Comparison of ENCODE assay signal across 2 cellular contexts in the genomic region with DNA sequence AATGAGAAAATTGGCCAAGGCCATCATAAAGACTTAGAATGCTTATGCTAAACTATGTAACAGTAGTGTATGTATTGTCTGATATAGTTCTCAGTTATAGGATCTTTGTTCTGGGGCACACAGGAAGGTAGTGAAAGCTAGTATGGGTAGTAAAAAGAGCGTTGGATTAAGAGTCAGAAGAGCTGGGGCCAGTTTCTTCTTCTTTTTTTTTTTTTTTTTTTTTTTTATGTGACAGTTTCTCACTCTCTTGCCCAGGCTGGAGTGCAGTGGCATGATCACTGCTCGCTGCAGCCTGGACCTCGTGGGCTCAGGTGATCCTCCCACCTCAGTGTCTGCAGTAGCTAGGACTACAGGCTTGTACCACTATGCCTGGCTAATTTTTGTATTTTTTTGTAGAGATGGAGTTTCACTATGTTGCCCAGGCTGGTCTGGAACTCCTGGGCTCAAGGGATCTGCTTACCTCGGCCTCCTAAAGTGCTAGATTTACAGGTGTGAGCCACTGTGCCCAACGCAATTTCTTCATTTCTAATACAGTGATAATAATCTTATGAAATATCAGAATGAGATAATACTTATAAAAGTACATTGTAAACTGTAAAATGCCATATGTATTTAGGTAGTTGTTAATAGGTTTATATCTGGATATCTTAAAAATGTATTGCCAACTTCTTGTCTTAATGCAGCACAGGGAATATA.
A peak's percentile ranks its signal among the peaks of the same experiment; 100 is the strongest.
TF ChIP-seq lines count a peak whose summit lies in the region.

No MANE protein-coding gene starts in this region.

TF ChIP-seq in IMR-90, 13 proteins besides CTCF, POLR2A, EP300 and RAD21:
- TF ChIP-seq SMC3 (IDR thresholded peaks at IDR 0.05; ENCODE audit: low read depth, low read length) = no peak
- no peak for TF ChIP-seq CEBPB (IDR thresholded peaks at IDR 0.05; ENCODE audit: low read depth, low read length)
- TF ChIP-seq RFX5 (IDR thresholded peaks at IDR 0.05; ENCODE audit: low read depth, low read length) = no peak

TF ChIP-seq in K562, 482 proteins besides CTCF, POLR2A, EP300 and RAD21:
- TF ChIP-seq SMARCA4 (IDR thresholded peaks at IDR 0.05) (no peak), POLR2G (IDR thresholded peaks at IDR 0.05; ENCODE audit: low read depth, low read length) (no peak), KDM5B (IDR thresholded peaks at IDR 0.05; ENCODE audit: insufficient replicate concordance, low read depth, low read length) (no peak), SAFB (IDR thresholded peaks at IDR 0.05; ENCODE audit: borderline replicate concordance, low read depth, low read length) (no peak), RBFOX2 (IDR thresholded peaks at IDR 0.05; ENCODE audit: low read depth, low read length) (0 out of 2 replicates have a peak, but pooled peaks have one; percentile 15), ZNF436 (CRISPR knock-in tag; IDR thresholded peaks at IDR 0.05) (no peak)
- TF ChIP-seq, protein P1, sequence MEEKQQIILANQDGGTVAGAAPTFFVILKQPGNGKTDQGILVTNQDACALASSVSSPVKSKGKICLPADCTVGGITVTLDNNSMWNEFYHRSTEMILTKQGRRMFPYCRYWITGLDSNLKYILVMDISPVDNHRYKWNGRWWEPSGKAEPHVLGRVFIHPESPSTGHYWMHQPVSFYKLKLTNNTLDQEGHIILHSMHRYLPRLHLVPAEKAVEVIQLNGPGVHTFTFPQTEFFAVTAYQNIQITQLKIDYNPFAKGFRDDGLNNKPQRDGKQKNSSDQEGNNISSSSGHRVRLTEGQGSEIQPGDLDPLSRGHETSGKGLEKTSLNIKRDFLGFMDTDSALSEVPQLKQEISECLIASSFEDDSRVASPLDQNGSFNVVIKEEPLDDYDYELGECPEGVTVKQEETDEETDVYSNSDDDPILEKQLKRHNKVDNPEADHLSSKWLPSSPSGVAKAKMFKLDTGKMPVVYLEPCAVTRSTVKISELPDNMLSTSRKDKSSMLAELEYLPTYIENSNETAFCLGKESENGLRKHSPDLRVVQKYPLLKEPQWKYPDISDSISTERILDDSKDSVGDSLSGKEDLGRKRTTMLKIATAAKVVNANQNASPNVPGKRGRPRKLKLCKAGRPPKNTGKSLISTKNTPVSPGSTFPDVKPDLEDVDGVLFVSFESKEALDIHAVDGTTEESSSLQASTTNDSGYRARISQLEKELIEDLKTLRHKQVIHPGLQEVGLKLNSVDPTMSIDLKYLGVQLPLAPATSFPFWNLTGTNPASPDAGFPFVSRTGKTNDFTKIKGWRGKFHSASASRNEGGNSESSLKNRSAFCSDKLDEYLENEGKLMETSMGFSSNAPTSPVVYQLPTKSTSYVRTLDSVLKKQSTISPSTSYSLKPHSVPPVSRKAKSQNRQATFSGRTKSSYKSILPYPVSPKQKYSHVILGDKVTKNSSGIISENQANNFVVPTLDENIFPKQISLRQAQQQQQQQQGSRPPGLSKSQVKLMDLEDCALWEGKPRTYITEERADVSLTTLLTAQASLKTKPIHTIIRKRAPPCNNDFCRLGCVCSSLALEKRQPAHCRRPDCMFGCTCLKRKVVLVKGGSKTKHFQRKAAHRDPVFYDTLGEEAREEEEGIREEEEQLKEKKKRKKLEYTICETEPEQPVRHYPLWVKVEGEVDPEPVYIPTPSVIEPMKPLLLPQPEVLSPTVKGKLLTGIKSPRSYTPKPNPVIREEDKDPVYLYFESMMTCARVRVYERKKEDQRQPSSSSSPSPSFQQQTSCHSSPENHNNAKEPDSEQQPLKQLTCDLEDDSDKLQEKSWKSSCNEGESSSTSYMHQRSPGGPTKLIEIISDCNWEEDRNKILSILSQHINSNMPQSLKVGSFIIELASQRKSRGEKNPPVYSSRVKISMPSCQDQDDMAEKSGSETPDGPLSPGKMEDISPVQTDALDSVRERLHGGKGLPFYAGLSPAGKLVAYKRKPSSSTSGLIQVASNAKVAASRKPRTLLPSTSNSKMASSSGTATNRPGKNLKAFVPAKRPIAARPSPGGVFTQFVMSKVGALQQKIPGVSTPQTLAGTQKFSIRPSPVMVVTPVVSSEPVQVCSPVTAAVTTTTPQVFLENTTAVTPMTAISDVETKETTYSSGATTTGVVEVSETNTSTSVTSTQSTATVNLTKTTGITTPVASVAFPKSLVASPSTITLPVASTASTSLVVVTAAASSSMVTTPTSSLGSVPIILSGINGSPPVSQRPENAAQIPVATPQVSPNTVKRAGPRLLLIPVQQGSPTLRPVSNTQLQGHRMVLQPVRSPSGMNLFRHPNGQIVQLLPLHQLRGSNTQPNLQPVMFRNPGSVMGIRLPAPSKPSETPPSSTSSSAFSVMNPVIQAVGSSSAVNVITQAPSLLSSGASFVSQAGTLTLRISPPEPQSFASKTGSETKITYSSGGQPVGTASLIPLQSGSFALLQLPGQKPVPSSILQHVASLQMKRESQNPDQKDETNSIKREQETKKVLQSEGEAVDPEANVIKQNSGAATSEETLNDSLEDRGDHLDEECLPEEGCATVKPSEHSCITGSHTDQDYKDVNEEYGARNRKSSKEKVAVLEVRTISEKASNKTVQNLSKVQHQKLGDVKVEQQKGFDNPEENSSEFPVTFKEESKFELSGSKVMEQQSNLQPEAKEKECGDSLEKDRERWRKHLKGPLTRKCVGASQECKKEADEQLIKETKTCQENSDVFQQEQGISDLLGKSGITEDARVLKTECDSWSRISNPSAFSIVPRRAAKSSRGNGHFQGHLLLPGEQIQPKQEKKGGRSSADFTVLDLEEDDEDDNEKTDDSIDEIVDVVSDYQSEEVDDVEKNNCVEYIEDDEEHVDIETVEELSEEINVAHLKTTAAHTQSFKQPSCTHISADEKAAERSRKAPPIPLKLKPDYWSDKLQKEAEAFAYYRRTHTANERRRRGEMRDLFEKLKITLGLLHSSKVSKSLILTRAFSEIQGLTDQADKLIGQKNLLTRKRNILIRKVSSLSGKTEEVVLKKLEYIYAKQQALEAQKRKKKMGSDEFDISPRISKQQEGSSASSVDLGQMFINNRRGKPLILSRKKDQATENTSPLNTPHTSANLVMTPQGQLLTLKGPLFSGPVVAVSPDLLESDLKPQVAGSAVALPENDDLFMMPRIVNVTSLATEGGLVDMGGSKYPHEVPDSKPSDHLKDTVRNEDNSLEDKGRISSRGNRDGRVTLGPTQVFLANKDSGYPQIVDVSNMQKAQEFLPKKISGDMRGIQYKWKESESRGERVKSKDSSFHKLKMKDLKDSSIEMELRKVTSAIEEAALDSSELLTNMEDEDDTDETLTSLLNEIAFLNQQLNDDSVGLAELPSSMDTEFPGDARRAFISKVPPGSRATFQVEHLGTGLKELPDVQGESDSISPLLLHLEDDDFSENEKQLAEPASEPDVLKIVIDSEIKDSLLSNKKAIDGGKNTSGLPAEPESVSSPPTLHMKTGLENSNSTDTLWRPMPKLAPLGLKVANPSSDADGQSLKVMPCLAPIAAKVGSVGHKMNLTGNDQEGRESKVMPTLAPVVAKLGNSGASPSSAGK (IDR thresholded peaks at IDR 0.05) = no peak
- TF ChIP-seq, protein P2, sequence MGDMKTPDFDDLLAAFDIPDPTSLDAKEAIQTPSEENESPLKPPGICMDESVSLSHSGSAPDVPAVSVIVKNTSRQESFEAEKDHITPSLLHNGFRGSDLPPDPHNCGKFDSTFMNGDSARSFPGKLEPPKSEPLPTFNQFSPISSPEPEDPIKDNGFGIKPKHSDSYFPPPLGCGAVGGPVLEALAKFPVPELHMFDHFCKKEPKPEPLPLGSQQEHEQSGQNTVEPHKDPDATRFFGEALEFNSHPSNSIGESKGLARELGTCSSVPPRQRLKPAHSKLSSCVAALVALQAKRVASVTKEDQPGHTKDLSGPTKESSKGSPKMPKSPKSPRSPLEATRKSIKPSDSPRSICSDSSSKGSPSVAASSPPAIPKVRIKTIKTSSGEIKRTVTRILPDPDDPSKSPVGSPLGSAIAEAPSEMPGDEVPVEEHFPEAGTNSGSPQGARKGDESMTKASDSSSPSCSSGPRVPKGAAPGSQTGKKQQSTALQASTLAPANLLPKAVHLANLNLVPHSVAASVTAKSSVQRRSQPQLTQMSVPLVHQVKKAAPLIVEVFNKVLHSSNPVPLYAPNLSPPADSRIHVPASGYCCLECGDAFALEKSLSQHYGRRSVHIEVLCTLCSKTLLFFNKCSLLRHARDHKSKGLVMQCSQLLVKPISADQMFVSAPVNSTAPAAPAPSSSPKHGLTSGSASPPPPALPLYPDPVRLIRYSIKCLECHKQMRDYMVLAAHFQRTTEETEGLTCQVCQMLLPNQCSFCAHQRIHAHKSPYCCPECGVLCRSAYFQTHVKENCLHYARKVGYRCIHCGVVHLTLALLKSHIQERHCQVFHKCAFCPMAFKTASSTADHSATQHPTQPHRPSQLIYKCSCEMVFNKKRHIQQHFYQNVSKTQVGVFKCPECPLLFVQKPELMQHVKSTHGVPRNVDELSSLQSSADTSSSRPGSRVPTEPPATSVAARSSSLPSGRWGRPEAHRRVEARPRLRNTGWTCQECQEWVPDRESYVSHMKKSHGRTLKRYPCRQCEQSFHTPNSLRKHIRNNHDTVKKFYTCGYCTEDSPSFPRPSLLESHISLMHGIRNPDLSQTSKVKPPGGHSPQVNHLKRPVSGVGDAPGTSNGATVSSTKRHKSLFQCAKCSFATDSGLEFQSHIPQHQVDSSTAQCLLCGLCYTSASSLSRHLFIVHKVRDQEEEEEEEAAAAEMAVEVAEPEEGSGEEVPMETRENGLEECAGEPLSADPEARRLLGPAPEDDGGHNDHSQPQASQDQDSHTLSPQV (IDR thresholded peaks at IDR 0.05) = no peak
